11 cellular contexts compared by ENCODE assay signal in genomic region chr19:35332817-35333216, GRCh38. TPM values are rescaled to one million over a fixed set of nuclear protein-coding genes. Genes with fewer than 3 reads are reported as not detected.
DNase-seq lines count a peak whose midpoint lies in the region; ATAC-seq and TF ChIP-seq lines count a peak whose summit lies in the region.
"Had no signal": no experiment of that assay in that cellular context is flagged by ENCODE, and none has a peak within 500 bp of the region (broad histone marks: within the 10 kb centered on the region; RNA-seq: fewer than 3 reads in every experiment).

No MANE protein-coding gene starts in this region.

- TF ChIP-seq CTCF in GM06990 (IDR thresholded peaks at IDR 0.05; ENCODE audit: insufficient read depth, low read length, poor library complexity, severe bottlenecking), result peak; percentile 23
- peak; percentile 24 for TF ChIP-seq CTCF in activated CD8-positive, alpha-beta T cell treated with anti-CD3 and anti-CD28 coated beads for 36 hours (IDR thresholded peaks at IDR 0.05)
- TF ChIP-seq CTCF in osteoblast (IDR thresholded peaks at IDR 0.05; ENCODE audit: extremely low read depth, low read depth, low read length), result no peak

- intact Hi-C loops in activated CD8-positive, alpha-beta T cell treated with anti-CD3 and anti-CD28 coated beads for 36 hours (cut with micrococcal nuclease), result no loop called here

- H3K27ac Mint-ChIP-seq in activated CD8-positive, alpha-beta T cell treated with anti-CD3 and anti-CD28 coated beads for 36 hours, result peak overlapping the region; percentile 78

- H3K4me1 Mint-ChIP-seq in activated CD8-positive, alpha-beta T cell treated with anti-CD3 and anti-CD28 coated beads for 36 hours (ENCODE audit: low read depth), result peaks cover 18% of the 10 kb centered on the region

- POLR2A ChIA-PET in activated CD8-positive, alpha-beta T cell treated with anti-CD3 and anti-CD28 coated beads for 36 hours (lab: Charles Lee), result interaction anchor here (0.6 to 1.7 kb wide), 4 partner anchors 9 to 537 kb away, joined by 3 to 9 read pairs (median 3); no protein-coding TSS in a partner anchor

- no peaks in the 10 kb centered on the region for H3K27me3 ChIP-seq in GM06990 (replicated peaks; ENCODE audit: control insufficient read depth, insufficient read depth, low read length)
- H3K27me3 ChIP-seq in osteoblast (ENCODE audit: insufficient read depth, low read length), result peaks cover 20% of the 10 kb centered on the region

- peak overlapping the region; percentile 17 for H3K4me3 Mint-ChIP-seq in activated CD8-positive, alpha-beta T cell treated with anti-CD3 and anti-CD28 coated beads for 36 hours

- ATAC-seq in activated CD8-positive, alpha-beta T cell treated with anti-CD3 and anti-CD28 coated beads for 36 hours, result peak; percentile 91

- CTCF ChIA-PET in activated CD8-positive, alpha-beta T cell treated with anti-CD3 and anti-CD28 coated beads for 36 hours (lab: Charles Lee), result interaction anchor here (0.6 to 1.8 kb wide), 6 partner anchors 16 to 288 kb away, joined by 3 to 8 read pairs (median 4); no protein-coding TSS in a partner anchor

- no peak overlapping the region for H2AFZ ChIP-seq in osteoblast (ENCODE audit: low read length)

- no peak overlapping the region for H3K27ac ChIP-seq in osteoblast (ENCODE audit: low read depth, low read length)
- no peak overlapping the region for H3K27ac ChIP-seq in caudate nucleus (ENCODE audit: low read depth, low read length)
- H3K27ac ChIP-seq: suprapubic skin had no signal

- no peaks in the 10 kb centered on the region for H3K4me1 ChIP-seq in osteoblast (ENCODE audit: insufficient read depth, low read length)
- H3K4me1 ChIP-seq: suprapubic skin had no signal

- H3K36me3 ChIP-seq in GM06990 (ENCODE audit: control insufficient read depth, insufficient read depth, low read length) (peaks cover 21% of the 10 kb centered on the region), osteoblast (ENCODE audit: insufficient read depth, low read length) (no peaks in the 10 kb centered on the region)
- H3K36me3 ChIP-seq: suprapubic skin had no signal

- TF ChIP-seq POLR2A in GM15510 (IDR thresholded peaks at IDR 0.05; ENCODE audit: borderline replicate concordance, extremely low read depth, insufficient read length), result peak; percentile 55

- H3K9me3 ChIP-seq in osteoblast (ENCODE audit: low read depth, low read length), result no peaks in the 10 kb centered on the region
- H3K9me3 ChIP-seq: suprapubic skin had no signal

- H4K20me1 ChIP-seq in osteoblast (ENCODE audit: insufficient read depth, low read length), result no peaks in the 10 kb centered on the region

- no peaks in the 10 kb centered on the region for H3K9me3 Mint-ChIP-seq in activated CD8-positive, alpha-beta T cell treated with anti-CD3 and anti-CD28 coated beads for 36 hours

- DNase-seq in GM06990 (ENCODE audit: extremely low read depth, insufficient read length) (peak; percentile 56), osteoblast (ENCODE audit: insufficient read length, low spot score, missing footprints) (peak; percentile 27), NCI-H1105 (lab: John Stamatoyannopoulos, UW) (no peak), DMS 273 (lab: John Stamatoyannopoulos, UW; ENCODE audit: unreplicated experiment) (no peak), caudate nucleus (lab: John Stamatoyannopoulos, UW) (no peak)
- DNase-seq in activated CD8-positive, alpha-beta T cell treated with anti-CD3 and anti-CD28 coated beads for 36 hours, result peak; percentile 76
- DNase-seq: NCI-H1436 treated with DMSO at 0.1 percent for 48 hours, NCI-H526 treated with DMSO at 0.1 percent for 48 hours, SIG-M5 had no signal

- no peaks in the 10 kb centered on the region for H3K36me3 Mint-ChIP-seq in activated CD8-positive, alpha-beta T cell treated with anti-CD3 and anti-CD28 coated beads for 36 hours (ENCODE audit: low read depth)

- H3K4me3 ChIP-seq in GM06990 (replicated peaks; ENCODE audit: low read depth, low read length), result peak overlapping the region; percentile 71
- H3K4me3 ChIP-seq in osteoblast (ENCODE audit: insufficient read depth, low read length), result no peak overlapping the region
- H3K4me3 ChIP-seq: suprapubic skin had no signal

- H3K4me2 ChIP-seq in osteoblast (ENCODE audit: insufficient read depth, low read length), result no peak overlapping the region

- peaks cover 13% of the 10 kb centered on the region for H3K27me3 Mint-ChIP-seq in activated CD8-positive, alpha-beta T cell treated with anti-CD3 and anti-CD28 coated beads for 36 hours

- H3K79me2 ChIP-seq in osteoblast (ENCODE audit: insufficient read depth, low read length), result no peaks in the 10 kb centered on the region

RNA-seq across cellular contexts. Expression of gene CD22, which starts 3.8 kb away (rescaled TPM):
- 1 to 10 TPM; 2.3 to 2.8 TPM for total RNA-seq in activated CD8-positive, alpha-beta T cell treated with anti-CD3 and anti-CD28 coated beads for 36 hours
- under 0.01 TPM in 1 of 2 replicates, not detected in the other for total RNA-seq in osteoblast
- total RNA-seq: suprapubic skin had no signal

RNA-seq across cellular contexts. Expression of gene FFAR1, which starts 14.9 kb away (rescaled TPM):
- not detected for total RNA-seq in activated CD8-positive, alpha-beta T cell treated with anti-CD3 and anti-CD28 coated beads for 36 hours
- not detected in 2 replicates for total RNA-seq in osteoblast
- total RNA-seq: suprapubic skin had no signal

RNA-seq across cellular contexts. Expression of gene FFAR3, which starts 25.4 kb away (rescaled TPM):
- 1 to 10 TPM; 1.1 to 1.2 TPM for total RNA-seq in activated CD8-positive, alpha-beta T cell treated with anti-CD3 and anti-CD28 coated beads for 36 hours
- not detected in 2 replicates for total RNA-seq in osteoblast
- total RNA-seq: suprapubic skin had no signal

RNA-seq across cellular contexts. Expression of gene GPR42, which starts 38.1 kb away (rescaled TPM):
- under 1 TPM; 0.18 to 0.56 TPM for total RNA-seq in activated CD8-positive, alpha-beta T cell treated with anti-CD3 and anti-CD28 coated beads for 36 hours
- not detected in 2 replicates for total RNA-seq in osteoblast
- total RNA-seq: suprapubic skin had no signal

RNA-seq across cellular contexts. Expression of gene MAG, which starts 40.9 kb away (rescaled TPM):
- total RNA-seq in activated CD8-positive, alpha-beta T cell treated with anti-CD3 and anti-CD28 coated beads for 36 hours, result under 1 TPM; 0.20 to 0.31 TPM
- total RNA-seq in osteoblast, result not detected in 2 replicates
- total RNA-seq: suprapubic skin had no signal

Comparison
In these comparisons a context has a peak if more than half of its experiments do, and no peak if none do; other contexts are left out.
1. DNase-seq: peak in GM06990 (single experiment), activated CD8-positive, alpha-beta T cell treated with anti-CD3 and anti-CD28 coated beads for 36 hours (single experiment) and osteoblast (single experiment); none in NCI-H1105 (single experiment), DMS 273 (single experiment) and caudate nucleus (0 of 61).